Comparison of ENCODE assay signal across 9 cellular contexts in genomic region chr1:204405988-204406387, GRCh38. TPM values are rescaled to one million over a fixed set of nuclear protein-coding genes. Genes with fewer than 3 reads are reported as not detected.
DNase-seq lines count a peak whose midpoint lies in the region; ATAC-seq and TF ChIP-seq lines count a peak whose summit lies in the region.
"Had no signal": no experiment of that assay in that cellular context is flagged by ENCODE, and none has a peak within 500 bp of the region (broad histone marks: within the 10 kb centered on the region; RNA-seq: fewer than 3 reads in every experiment).

No MANE protein-coding gene starts in this region.

- H3K4me1 Mint-ChIP-seq in activated naive CD4-positive, alpha-beta T cell treated with anti-CD3 and anti-CD28 coated beads, Interleukin-2, amount 10 ng/mL, durations not matched to agents 7 days and 5 days: peaks cover 24% of the 10 kb centered on the region
- peaks cover 30% of the 10 kb centered on the region for H3K4me1 Mint-ChIP-seq in activated CD4-positive, alpha-beta memory T cell treated with anti-CD3 and anti-CD28 coated beads, Interleukin-2, amount 10 ng/mL, durations not matched to agents 7 days and 5 days
- peaks cover 12% of the 10 kb centered on the region for H3K4me1 Mint-ChIP-seq in WTC11

- H3K27me3 ChIP-seq in hepatocyte: no peaks in the 10 kb centered on the region
- H3K27me3 ChIP-seq in thoracic aorta (replicated peaks; ENCODE audit: insufficient read depth): no peaks in the 10 kb centered on the region

- TF ChIP-seq CTCF in hepatocyte (IDR thresholded peaks at IDR 0.05; ENCODE audit: poor library complexity) (no peak), thoracic aorta (IDR thresholded peaks at IDR 0.05) (no peak), WTC11 (IDR thresholded peaks at IDR 0.05) (no peak)

- peaks cover 81% of the 10 kb centered on the region for H3K79me2 ChIP-seq in hepatocyte

- H3K36me3 ChIP-seq in hepatocyte (replicated peaks; ENCODE audit: insufficient read depth, low read depth) (peaks cover 5% of the 10 kb centered on the region), thoracic aorta (peaks cover 19% of the 10 kb centered on the region)

- H3K9me3 ChIP-seq in hepatocyte (ENCODE audit: low read depth) (no peaks in the 10 kb centered on the region), thoracic aorta (no peaks in the 10 kb centered on the region)

- POLR2A ChIA-PET in activated CD4-positive, alpha-beta memory T cell treated with anti-CD3 and anti-CD28 coated beads, Interleukin-2, amount 10 ng/mL, durations not matched to agents 7 days and 5 days (lab: Charles Lee): interaction anchor here (0.6 kb wide), 1 partner anchor 10 kb away, joined by 3 read pairs; no protein-coding TSS in a partner anchor
- POLR2A ChIA-PET in WTC11 (lab: Charles Lee): no interaction called here

- peaks cover 61% of the 10 kb centered on the region for H3K36me3 Mint-ChIP-seq in activated naive CD4-positive, alpha-beta T cell treated with anti-CD3 and anti-CD28 coated beads, Interleukin-2, amount 10 ng/mL, durations not matched to agents 7 days and 5 days
- peaks cover 82% of the 10 kb centered on the region for H3K36me3 Mint-ChIP-seq in activated CD4-positive, alpha-beta memory T cell treated with anti-CD3 and anti-CD28 coated beads, Interleukin-2, amount 10 ng/mL, durations not matched to agents 7 days and 5 days (ENCODE audit: low read depth)
- H3K36me3 Mint-ChIP-seq in WTC11: peaks cover 54% of the 10 kb centered on the region

- H3K9me3 Mint-ChIP-seq in activated naive CD4-positive, alpha-beta T cell treated with anti-CD3 and anti-CD28 coated beads, Interleukin-2, amount 10 ng/mL, durations not matched to agents 7 days and 5 days: no peaks in the 10 kb centered on the region
- H3K9me3 Mint-ChIP-seq in activated CD4-positive, alpha-beta memory T cell treated with anti-CD3 and anti-CD28 coated beads, Interleukin-2, amount 10 ng/mL, durations not matched to agents 7 days and 5 days: no peaks in the 10 kb centered on the region
- H3K9me3 Mint-ChIP-seq in WTC11: no peaks in the 10 kb centered on the region

- no peak for ATAC-seq in thoracic aorta (ENCODE audit: insufficient number of reproducible peaks, low FRiP score, low read depth)
- no peak for ATAC-seq in WTC11

- DNase-seq in activated naive CD4-positive, alpha-beta T cell treated with anti-CD3 and anti-CD28 coated beads, Interleukin-2, amount 10 ng/mL, durations not matched to agents 7 days and 5 days: no peak
- no peak for DNase-seq in activated naive CD4-positive, alpha-beta T cell treated with Interleukin-2 at 50 U/mL for 16 hours
- DNase-seq in activated CD4-positive, alpha-beta memory T cell treated with anti-CD3 and anti-CD28 coated beads, Interleukin-2, amount 10 ng/mL, durations not matched to agents 7 days and 5 days: no peak
- DNase-seq in hepatocyte (ENCODE audit: low spot score) (no peak), thoracic aorta (ENCODE audit: low spot score) (no peak), SIG-M5 (lab: John Stamatoyannopoulos, UW) (no peak), WTC11 (ENCODE audit: low spot score) (no peak)
- no peak for DNase-seq in activated effector memory CD4-positive, alpha-beta T cell treated with anti-CD3 and anti-CD28 coated beads, Interleukin-2, amount 50 U/mL, for 16 hours
- DNase-seq: NCI-H446 had no signal

- peak overlapping the region; percentile 59 for H3K27ac Mint-ChIP-seq in activated naive CD4-positive, alpha-beta T cell treated with anti-CD3 and anti-CD28 coated beads, Interleukin-2, amount 10 ng/mL, durations not matched to agents 7 days and 5 days
- H3K27ac Mint-ChIP-seq in activated CD4-positive, alpha-beta memory T cell treated with anti-CD3 and anti-CD28 coated beads, Interleukin-2, amount 10 ng/mL, durations not matched to agents 7 days and 5 days: peak overlapping the region; percentile 1
- H3K27ac Mint-ChIP-seq in WTC11: no peak overlapping the region

- H3K9me2 ChIP-seq in hepatocyte (replicated peaks; ENCODE audit: insufficient read depth): no peaks in the 10 kb centered on the region

- CTCF ChIA-PET in activated naive CD4-positive, alpha-beta T cell treated with anti-CD3 and anti-CD28 coated beads, Interleukin-2, amount 10 ng/mL, durations not matched to agents 7 days and 5 days (lab: Charles Lee): no interaction called here
- CTCF ChIA-PET in activated CD4-positive, alpha-beta memory T cell treated with anti-CD3 and anti-CD28 coated beads, Interleukin-2, amount 10 ng/mL, durations not matched to agents 7 days and 5 days (lab: Charles Lee): interaction anchor here (1.1 kb wide), 1 partner anchor 97 kb away, joined by 3 read pairs; no protein-coding TSS in a partner anchor
- CTCF ChIA-PET in WTC11 (lab: Charles Lee): no interaction called here

- H3K27ac ChIP-seq in hepatocyte (no peak overlapping the region), thoracic aorta (peak overlapping the region in 1 of 2 donors; percentile 21)

- peak overlapping the region; percentile 81 for H3K4me2 ChIP-seq in hepatocyte

- peaks cover 12% of the 10 kb centered on the region for H3K4me1 ChIP-seq in hepatocyte (ENCODE audit: insufficient read depth)
- peaks cover 26 to 27% of the 10 kb centered on the region in 2 donors for H3K4me1 ChIP-seq in thoracic aorta (ENCODE audit: control insufficient read depth in 1 of 2, low read depth in 2 of 2)

- no peak overlapping the region for H3K4me3 ChIP-seq in hepatocyte
- H3K4me3 ChIP-seq in thoracic aorta: peak overlapping the region; percentile 97

- H3K4me3 Mint-ChIP-seq in activated naive CD4-positive, alpha-beta T cell treated with anti-CD3 and anti-CD28 coated beads, Interleukin-2, amount 10 ng/mL, durations not matched to agents 7 days and 5 days: peak overlapping the region; percentile 98
- peak overlapping the region; percentile 98 for H3K4me3 Mint-ChIP-seq in activated CD4-positive, alpha-beta memory T cell treated with anti-CD3 and anti-CD28 coated beads, Interleukin-2, amount 10 ng/mL, durations not matched to agents 7 days and 5 days
- no peak overlapping the region; the same call in none of the 2 replicates for H3K4me3 Mint-ChIP-seq in WTC11

- 72% methylated on average over 2 of the region's 2 CpGs for WGBS in hepatocyte (ENCODE audit: low lambda C conversion rate, missing lambda C conversion rate)

- H2AFZ ChIP-seq in hepatocyte: no peak overlapping the region

- H3K27me3 Mint-ChIP-seq in activated naive CD4-positive, alpha-beta T cell treated with anti-CD3 and anti-CD28 coated beads, Interleukin-2, amount 10 ng/mL, durations not matched to agents 7 days and 5 days: no peaks in the 10 kb centered on the region
- H3K27me3 Mint-ChIP-seq in activated CD4-positive, alpha-beta memory T cell treated with anti-CD3 and anti-CD28 coated beads, Interleukin-2, amount 10 ng/mL, durations not matched to agents 7 days and 5 days: no peaks in the 10 kb centered on the region
- no peaks in the 10 kb centered on the region for H3K27me3 Mint-ChIP-seq in WTC11 (ENCODE audit: low read depth)

- H4K20me1 ChIP-seq in hepatocyte (ENCODE audit: insufficient read depth, poor library complexity, severe bottlenecking): peaks cover 78% of the 10 kb centered on the region

TF ChIP-seq in WTC11, 78 proteins besides CTCF, POLR2A, EP300 and RAD21 (continues in another document):
- TF ChIP-seq ZNF396 (CRISPR knock-in tag; IDR thresholded peaks at IDR 0.05; ENCODE audit: borderline replicate concordance) (no peak), GTF2I (CRISPR knock-in tag; conservative IDR thresholded peaks at IDR 0.05) (no peak), FOXP4 (CRISPR knock-in tag; IDR thresholded peaks at IDR 0.05) (no peak)
- TF ChIP-seq, protein P1, sequence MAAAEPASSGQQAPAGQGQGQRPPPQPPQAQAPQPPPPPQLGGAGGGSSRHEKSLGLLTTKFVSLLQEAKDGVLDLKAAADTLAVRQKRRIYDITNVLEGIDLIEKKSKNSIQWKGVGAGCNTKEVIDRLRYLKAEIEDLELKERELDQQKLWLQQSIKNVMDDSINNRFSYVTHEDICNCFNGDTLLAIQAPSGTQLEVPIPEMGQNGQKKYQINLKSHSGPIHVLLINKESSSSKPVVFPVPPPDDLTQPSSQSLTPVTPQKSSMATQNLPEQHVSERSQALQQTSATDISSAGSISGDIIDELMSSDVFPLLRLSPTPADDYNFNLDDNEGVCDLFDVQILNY (CRISPR knock-in tag; IDR thresholded peaks at IDR 0.05): no peak

RNA-seq across cellular contexts. Expression of gene PPP1R15B, which starts 5.6 kb away (rescaled TPM):
- 10 to 100 TPM; 76.0 to 76.1 TPM for total RNA-seq in activated CD4-positive, alpha-beta memory T cell treated with anti-CD3 and anti-CD28 coated beads, Interleukin-2, amount 10 ng/mL, durations not matched to agents 7 days and 5 days
- total RNA-seq in hepatocyte (66.9 and 77.0 TPM in 2 replicates), thoracic aorta (10 to 100 TPM; 40.1 to 64.5 TPM), WTC11 (2021) (43.7 to 47.7 TPM (median 44.6 TPM) in 3 replicates)
- 31.2 and 34.0 TPM in 2 replicates for polyA plus RNA-seq in hepatocyte

RNA-seq across cellular contexts. Expression of gene PLEKHA6, which starts 46.3 kb away (rescaled TPM):
- total RNA-seq in activated CD4-positive, alpha-beta memory T cell treated with anti-CD3 and anti-CD28 coated beads, Interleukin-2, amount 10 ng/mL, durations not matched to agents 7 days and 5 days: not detected
- 14.3 and 31.5 TPM in 2 replicates for total RNA-seq in hepatocyte
- 12.4 and 14.3 TPM in 2 replicates for polyA plus RNA-seq in hepatocyte
- 1 to 10 TPM; 5.1 to 6.9 TPM for total RNA-seq in thoracic aorta
- 9.2 to 11.6 TPM (median 11.0 TPM) in 3 replicates for total RNA-seq in WTC11 (2021)
